ENCODE assay signal across 1 cellular context in genomic region chr4:2458546-2459491, GRCh38.
TF ChIP-seq lines count a peak whose summit lies in the region.

No MANE protein-coding gene starts in this region.

TF ChIP-seq in HepG2, 621 proteins besides CTCF, POLR2A, EP300 and RAD21 (continued from another document):
- TF ChIP-seq ZNF841 (CRISPR knock-in tag; IDR thresholded peaks at IDR 0.05; ENCODE audit: borderline replicate concordance) (no peak), ZSCAN22 (CRISPR knock-in tag; IDR thresholded peaks at IDR 0.05) (no peak), RFX5 (IDR thresholded peaks at IDR 0.05; ENCODE audit: low read depth, low read length) (no peak), SMAD1 (CRISPR knock-in tag; IDR thresholded peaks at IDR 0.05; ENCODE audit: borderline replicate concordance, low read depth) (no peak), FOXK1 (CRISPR knock-in tag; IDR thresholded peaks at IDR 0.05; ENCODE audit: borderline replicate concordance, low read depth) (no peak), ISX (CRISPR knock-in tag; conservative IDR thresholded peaks at IDR 0.05) (no peak), ZKSCAN8 (CRISPR knock-in tag; IDR thresholded peaks at IDR 0.05; ENCODE audit: borderline replicate concordance) (no peak), SALL2 (CRISPR knock-in tag; IDR thresholded peaks at IDR 0.05) (no peak), ZNF713 (CRISPR knock-in tag; IDR thresholded peaks at IDR 0.05) (no peak), ARNTL (CRISPR knock-in tag; IDR thresholded peaks at IDR 0.05) (no peak), SMYD3 (CRISPR knock-in tag; IDR thresholded peaks at IDR 0.05) (no peak), NRL (CRISPR knock-in tag; IDR thresholded peaks at IDR 0.05; ENCODE audit: borderline replicate concordance) (no peak), RXRB (CRISPR knock-in tag; IDR thresholded peaks at IDR 0.05; ENCODE audit: borderline replicate concordance) (no peak), SKIL (CRISPR knock-in tag; IDR thresholded peaks at IDR 0.05; ENCODE audit: borderline replicate concordance) (no peak), POGK (CRISPR knock-in tag; conservative IDR thresholded peaks at IDR 0.05) (no peak), ZNF121 (CRISPR knock-in tag; IDR thresholded peaks at IDR 0.05) (no peak)
- TF ChIP-seq, protein P1, sequence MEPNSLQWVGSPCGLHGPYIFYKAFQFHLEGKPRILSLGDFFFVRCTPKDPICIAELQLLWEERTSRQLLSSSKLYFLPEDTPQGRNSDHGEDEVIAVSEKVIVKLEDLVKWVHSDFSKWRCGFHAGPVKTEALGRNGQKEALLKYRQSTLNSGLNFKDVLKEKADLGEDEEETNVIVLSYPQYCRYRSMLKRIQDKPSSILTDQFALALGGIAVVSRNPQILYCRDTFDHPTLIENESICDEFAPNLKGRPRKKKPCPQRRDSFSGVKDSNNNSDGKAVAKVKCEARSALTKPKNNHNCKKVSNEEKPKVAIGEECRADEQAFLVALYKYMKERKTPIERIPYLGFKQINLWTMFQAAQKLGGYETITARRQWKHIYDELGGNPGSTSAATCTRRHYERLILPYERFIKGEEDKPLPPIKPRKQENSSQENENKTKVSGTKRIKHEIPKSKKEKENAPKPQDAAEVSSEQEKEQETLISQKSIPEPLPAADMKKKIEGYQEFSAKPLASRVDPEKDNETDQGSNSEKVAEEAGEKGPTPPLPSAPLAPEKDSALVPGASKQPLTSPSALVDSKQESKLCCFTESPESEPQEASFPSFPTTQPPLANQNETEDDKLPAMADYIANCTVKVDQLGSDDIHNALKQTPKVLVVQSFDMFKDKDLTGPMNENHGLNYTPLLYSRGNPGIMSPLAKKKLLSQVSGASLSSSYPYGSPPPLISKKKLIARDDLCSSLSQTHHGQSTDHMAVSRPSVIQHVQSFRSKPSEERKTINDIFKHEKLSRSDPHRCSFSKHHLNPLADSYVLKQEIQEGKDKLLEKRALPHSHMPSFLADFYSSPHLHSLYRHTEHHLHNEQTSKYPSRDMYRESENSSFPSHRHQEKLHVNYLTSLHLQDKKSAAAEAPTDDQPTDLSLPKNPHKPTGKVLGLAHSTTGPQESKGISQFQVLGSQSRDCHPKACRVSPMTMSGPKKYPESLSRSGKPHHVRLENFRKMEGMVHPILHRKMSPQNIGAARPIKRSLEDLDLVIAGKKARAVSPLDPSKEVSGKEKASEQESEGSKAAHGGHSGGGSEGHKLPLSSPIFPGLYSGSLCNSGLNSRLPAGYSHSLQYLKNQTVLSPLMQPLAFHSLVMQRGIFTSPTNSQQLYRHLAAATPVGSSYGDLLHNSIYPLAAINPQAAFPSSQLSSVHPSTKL (CRISPR knock-in tag; IDR thresholded peaks at IDR 0.05) = no peak
